In genomic region chr11:126971305-126971704, GRCh38 we compare ENCODE assay signal across 29 cellular contexts. TPM values are rescaled to one million over a fixed set of nuclear protein-coding genes. Genes with fewer than 3 reads are reported as not detected.
"Had no signal": no experiment of that assay in that cellular context is flagged by ENCODE, and none has a peak within 500 bp of the region (broad histone marks: within the 10 kb centered on the region; RNA-seq: fewer than 3 reads in every experiment).

No MANE protein-coding gene starts in this region.

- H3K4me3 Mint-ChIP-seq: stimulated activated effector memory CD8-positive, alpha-beta T cell treated with anti-CD3 and anti-CD28 coated beads, Interleukin-12 subunit alpha, Interleukin-12 subunit beta, amount 100 ng/mL, for 72 hours; stimulated activated memory B cell treated with anti-CD40 and anti-IgM and Interleukin-4, amounts not matched to agents 10 μg/mL and 1 μg/mL and 100 μg/mL, for 72 hours; stimulated activated naive B cell treated with anti-CD40 and anti-IgM and Interleukin-4, amounts not matched to agents 10 μg/mL and 1 μg/mL and 100 μg/mL, for 72 hours; stimulated activated naive CD8-positive, alpha-beta T cell treated with anti-CD3 and anti-CD28 coated beads, Interleukin-15, amount 100 ng/mL, for 72 hours; stimulated activated naive CD8-positive, alpha-beta T cell treated with anti-CD3 and anti-CD28 coated beads, Interleukin-15, Interleukin-2, amounts not matched to agents 100 ng/mL and 50 ng/mL, for 24 hours had no signal

- H3K36me3 ChIP-seq: stomach, suprapubic skin, thoracic aorta, thyroid gland, tibial artery, tibial nerve, transverse colon, upper lobe of left lung, upper lobe of right lung, uterus, vagina had no signal

- H3K9me3 Mint-ChIP-seq: stimulated activated naive CD8-positive, alpha-beta T cell treated with anti-CD3 and anti-CD28 coated beads, Interleukin-15, Interleukin-2, amounts not matched to agents 100 ng/mL and 50 ng/mL, for 24 hours had no signal

- H3K27ac ChIP-seq: stomach, suprapubic skin, testis, thoracic aorta, thyroid gland, tibial artery, tibial nerve, transverse colon, upper lobe of left lung, upper lobe of right lung, uterus, vagina had no signal

- H3K27ac Mint-ChIP-seq: stimulated activated effector memory CD8-positive, alpha-beta T cell treated with anti-CD3 and anti-CD28 coated beads, Interleukin-12 subunit alpha, Interleukin-12 subunit beta, amount 100 ng/mL, for 72 hours; stimulated activated memory B cell treated with anti-CD40 and anti-IgM and Interleukin-4, amounts not matched to agents 10 μg/mL and 1 μg/mL and 100 μg/mL, for 72 hours; stimulated activated naive B cell treated with anti-CD40 and anti-IgM and Interleukin-4, amounts not matched to agents 10 μg/mL and 1 μg/mL and 100 μg/mL, for 72 hours; stimulated activated naive CD8-positive, alpha-beta T cell treated with anti-CD3 and anti-CD28 coated beads, Interleukin-15, amount 100 ng/mL, for 72 hours; stimulated activated naive CD8-positive, alpha-beta T cell treated with anti-CD3 and anti-CD28 coated beads, Interleukin-15, Interleukin-2, amounts not matched to agents 100 ng/mL and 50 ng/mL, for 24 hours had no signal

- H3K9me3 ChIP-seq: suprapubic skin, testis, thoracic aorta, thyroid gland, tibial artery, upper lobe of left lung, upper lobe of right lung, uterus, vagina had no signal

- FAIRE-seq: urothelium cell line had no signal

- DNase-seq: stimulated activated CD4-positive, alpha-beta T cell treated with anti-CD3 and anti-CD28 coated beads, Interleukin-2, amount 100 ng/mL, for 48 hours; stimulated activated CD4-positive, alpha-beta T cell treated with anti-CD3 and anti-CD28 coated beads, Interleukin-4, amount 100 ng/mL, for 1 hour; stimulated activated CD4-positive, alpha-beta T cell treated with anti-CD3 and anti-CD28 coated beads, Interleukin-4, amount 100 ng/mL, for 24 hours; stimulated activated CD4-positive, alpha-beta T cell treated with anti-CD3 and anti-CD28 coated beads, Interleukin-4, amount 100 ng/mL, for 4 hours; stimulated activated CD8-positive, alpha-beta memory T cell treated with anti-CD3 and anti-CD28 coated beads, Interleukin-4, amount 100 ng/mL, for 48 hours; stimulated activated naive B cell treated with anti-CD40 and anti-IgM and Interleukin-4, amounts not matched to agents 10 μg/mL and 1 μg/mL and 100 μg/mL, for 72 hours; stimulated activated naive CD4-positive, alpha-beta T cell; stimulated activated naive CD4-positive, alpha-beta T cell treated with Interleukin-2 at 50 U/mL for 16 hours; stimulated activated naive CD8-positive, alpha-beta T cell treated with anti-CD3 and anti-CD28 coated beads, Interleukin-15, amount 100 ng/mL, for 72 hours; stimulated activated naive CD8-positive, alpha-beta T cell treated with anti-CD3 and anti-CD28 coated beads, Interleukin-15, Interleukin-2, amounts not matched to agents 100 U/mL and 50 U/mL, for 24 hours; stomach; substantia nigra; testis; thyroid gland; tibial artery; transverse colon; upper lobe of left lung; upper lobe of right lung; uterus had no signal

- H3K27me3 ChIP-seq: testis, thyroid gland, upper lobe of left lung, upper lobe of right lung, uterus, vagina had no signal

- H3K4me3 ChIP-seq: stomach, suprapubic skin, testis, thoracic aorta, thyroid gland, tibial artery, tibial nerve, transverse colon, upper lobe of left lung, upper lobe of right lung, uterus, vagina had no signal

- H3K4me1 ChIP-seq: stomach, suprapubic skin, testis, thyroid gland, tibial artery, upper lobe of left lung, upper lobe of right lung, uterus, vagina had no signal

- H3K4me1 Mint-ChIP-seq: stimulated activated memory B cell treated with anti-CD40 and anti-IgM and Interleukin-4, amounts not matched to agents 10 μg/mL and 1 μg/mL and 100 μg/mL, for 72 hours; stimulated activated naive B cell treated with anti-CD40 and anti-IgM and Interleukin-4, amounts not matched to agents 10 μg/mL and 1 μg/mL and 100 μg/mL, for 72 hours; stimulated activated naive CD8-positive, alpha-beta T cell treated with anti-CD3 and anti-CD28 coated beads, Interleukin-15, amount 100 ng/mL, for 72 hours had no signal

- H3K36me3 Mint-ChIP-seq: stimulated activated effector memory CD8-positive, alpha-beta T cell treated with anti-CD3 and anti-CD28 coated beads, Interleukin-12 subunit alpha, Interleukin-12 subunit beta, amount 100 ng/mL, for 72 hours; stimulated activated memory B cell treated with anti-CD40 and anti-IgM and Interleukin-4, amounts not matched to agents 10 μg/mL and 1 μg/mL and 100 μg/mL, for 72 hours; stimulated activated naive B cell treated with anti-CD40 and anti-IgM and Interleukin-4, amounts not matched to agents 10 μg/mL and 1 μg/mL and 100 μg/mL, for 72 hours had no signal

- ATAC-seq: stimulated activated effector memory CD8-positive, alpha-beta T cell treated with anti-CD3 and anti-CD28 coated beads, Interleukin-12 subunit alpha, Interleukin-12 subunit beta, amount 100 ng/mL, for 72 hours; stimulated activated memory B cell treated with anti-CD40 and anti-IgM and Interleukin-4, amounts not matched to agents 10 μg/mL and 1 μg/mL and 100 μg/mL, for 72 hours; stimulated activated naive B cell treated with anti-CD40 and anti-IgM and Interleukin-4, amounts not matched to agents 10 μg/mL and 1 μg/mL and 100 μg/mL, for 72 hours; stimulated activated naive CD8-positive, alpha-beta T cell treated with anti-CD3 and anti-CD28 coated beads, Interleukin-15, amount 100 ng/mL, for 72 hours; stimulated activated naive CD8-positive, alpha-beta T cell treated with anti-CD3 and anti-CD28 coated beads, Interleukin-15, Interleukin-2, amounts not matched to agents 100 U/mL and 50 U/mL, for 24 hours; upper lobe of right lung had no signal

RNA-seq across cellular contexts. Expression of gene KIRREL3, which starts 29.3 kb away (rescaled TPM):
- total RNA-seq: subcutaneous adipose tissue, thoracic aorta, tibial nerve, upper lobe of right lung, ureter, vagina had no signal
